ENCODE assay signal across 10 cellular contexts in the genomic region with DNA sequence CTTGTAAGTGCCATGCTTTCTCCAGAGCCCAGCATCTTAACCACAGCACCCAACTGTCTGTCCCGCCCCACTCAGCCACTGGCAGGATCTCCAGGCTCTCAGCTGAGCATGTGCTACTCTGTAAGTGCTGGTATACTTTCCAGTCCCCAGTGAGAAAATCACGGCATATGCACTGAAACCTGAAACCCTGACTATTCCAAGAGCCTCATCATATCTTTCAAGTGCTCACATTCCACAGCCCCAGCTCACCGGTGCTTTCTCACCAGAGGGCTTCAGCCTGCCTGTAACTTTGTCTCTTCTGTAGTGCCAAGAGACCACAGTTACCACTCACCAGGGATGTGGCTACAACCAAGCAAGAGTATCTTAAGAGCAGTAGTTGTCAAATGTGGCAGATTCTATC. TPM values are rescaled to one million over a fixed set of nuclear protein-coding genes. Genes with fewer than 3 reads are reported as not detected.
A peak's percentile ranks its signal among the peaks of the same experiment; 100 is the strongest.
DNase-seq lines count a peak whose midpoint lies in the region; ATAC-seq and TF ChIP-seq lines count a peak whose summit lies in the region.
"Had no signal": no experiment of that assay in that cellular context is flagged by ENCODE, and none has a peak within 500 bp of the region (broad histone marks: within the 10 kb centered on the region; RNA-seq: fewer than 3 reads in every experiment).

No MANE protein-coding gene starts in this region.

- H3K9me3 ChIP-seq in BLaER1 (no peaks in the 10 kb centered on the region), HUES48 (ENCODE audit: control insufficient read depth, insufficient read depth, low read length) (no peaks in the 10 kb centered on the region), mesenchymal stem cell (ENCODE audit: control insufficient read depth, low read length) (no peaks in the 10 kb centered on the region)

- H3K4me1 ChIP-seq in BLaER1 (peaks cover 28% of the 10 kb centered on the region), HUES48 (ENCODE audit: control insufficient read depth, insufficient read depth, low read length) (peaks cover 22% of the 10 kb centered on the region), mesenchymal stem cell (ENCODE audit: control insufficient read depth, insufficient read depth, low read depth, low read length) (peaks cover 7% of the 10 kb centered on the region)

- H3K4me2 ChIP-seq in BLaER1 (peak overlapping the region; percentile 57), mesenchymal stem cell (ENCODE audit: low read length, poor library complexity, severe bottlenecking) (no peak overlapping the region)

- no peak overlapping the region for H2BK12ac ChIP-seq in mesenchymal stem cell (ENCODE audit: low read length in 2 of 2)

- H3K9ac ChIP-seq in BLaER1 (no peak overlapping the region), HUES48 (ENCODE audit: low read depth, low read length) (no peak overlapping the region), mesenchymal stem cell (ENCODE audit: low read length) (peak overlapping the region; percentile 67)

- no peak for ATAC-seq in GM21529 (IDR thresholded peaks at IDR 0.05; ENCODE audit: unreplicated experiment)
- ATAC-seq: activated T-cell treated with anti-CD3 and anti-CD28 coated beads, Interleukin-2, amount 50 U/mL, for 72 hours; K562 had no signal

- H3K4ac ChIP-seq in mesenchymal stem cell (ENCODE audit: low read depth in 1 of 2, low read length in 2 of 2), result no peak overlapping the region

- WGBS in mesenchymal stem cell, result 7% methylated on average over 3 of the region's 3 CpGs

- H3K14ac ChIP-seq in mesenchymal stem cell (ENCODE audit: low read length in 2 of 2), result no peak overlapping the region

- no peak overlapping the region for H2AFZ ChIP-seq in mesenchymal stem cell (ENCODE audit: low read depth, low read length)

- no peak overlapping the region for H2BK15ac ChIP-seq in mesenchymal stem cell (ENCODE audit: low read depth, poor library complexity, severe bottlenecking)

- TF ChIP-seq CTCF in astrocyte of the cerebellum (IDR thresholded peaks at IDR 0.05; ENCODE audit: low read depth, low read length, missing control alignments), result no peak

- H3K4me3 ChIP-seq in BLaER1 (no peak overlapping the region), HUES48 (ENCODE audit: low read depth, low read length) (no peak overlapping the region), astrocyte of the cerebellum (ENCODE audit: low read depth, low read length) (no peak overlapping the region), mesenchymal stem cell (ENCODE audit: insufficient read depth in 1 of 2, low read depth in 1 of 2, low read length in 2 of 2) (peak overlapping the region in 1 of 2 experiments; percentile 17)
- H3K4me3 ChIP-seq: K562 had no signal

- H4K20me1 ChIP-seq in BLaER1, result no peaks in the 10 kb centered on the region

- no peak overlapping the region for H2BK5ac ChIP-seq in mesenchymal stem cell (ENCODE audit: low read depth, low read length, poor library complexity, severe bottlenecking)

- DNase-seq in astrocyte of the cerebellum (ENCODE audit: low read depth) (peak; percentile 96), mesenchymal stem cell (peak; percentile 98), NOMO-1 treated with dmso at 0.1 percent for 144 hours (lab: John Stamatoyannopoulos, UW; ENCODE audit: unreplicated experiment) (no peak)
- DNase-seq in stimulated activated CD4-positive, alpha-beta T cell treated with anti-CD3 and anti-CD28 coated beads, Interleukin-2, amount 100 ng/mL, for 24 hours, result no peak
- DNase-seq in activated effector memory CD4-positive, alpha-beta T cell treated with anti-CD3 and anti-CD28 coated beads, Interleukin-2, amount 50 U/mL, for 16 hours, result no peak
- DNase-seq: activated T-cell treated with anti-CD3 and anti-CD28 coated beads, Interleukin-2, amount 50 U/mL, for 72 hours had no signal

- H3K36me3 ChIP-seq in BLaER1 (no peaks in the 10 kb centered on the region), HUES48 (ENCODE audit: control insufficient read depth, insufficient read depth, low read length) (no peaks in the 10 kb centered on the region), mesenchymal stem cell (ENCODE audit: control insufficient read depth in 1 of 2, insufficient read depth in 2 of 2, low read depth in 1 of 2, low read length in 2 of 2) (no peaks in the 10 kb centered on the region)

- H3K27me3 ChIP-seq in BLaER1, result no peaks in the 10 kb centered on the region
- no peaks in the 10 kb centered on the region for H3K27me3 ChIP-seq in HUES48 (ENCODE audit: control insufficient read depth, insufficient read depth, low read length)
- no peaks in the 10 kb centered on the region for H3K27me3 ChIP-seq in mesenchymal stem cell (ENCODE audit: control insufficient read depth in 1 of 2, insufficient read depth in 1 of 2, low read length in 2 of 2)

- no peak overlapping the region for H2AK5ac ChIP-seq in mesenchymal stem cell (ENCODE audit: low read length, severe bottlenecking)

- H3K18ac ChIP-seq in mesenchymal stem cell (ENCODE audit: low read depth in 1 of 2, low read length in 2 of 2), result peak overlapping the region in 1 of 2 experiments; percentile 49

- no peak overlapping the region for H3K27ac ChIP-seq in BLaER1
- peak overlapping the region; percentile 69 for H3K27ac ChIP-seq in HUES48 (ENCODE audit: low read depth, low read length)
- H3K27ac ChIP-seq in mesenchymal stem cell (ENCODE audit: low read length, poor library complexity, severe bottlenecking), result peak overlapping the region; percentile 62

- in situ Hi-C loops in astrocyte of the cerebellum (cut with HindIII; ENCODE audit: low sequenced_read_pairs), result no loop called here

- H4K8ac ChIP-seq in mesenchymal stem cell (ENCODE audit: low read length), result no peak overlapping the region

- no peak overlapping the region for H2BK120ac ChIP-seq in mesenchymal stem cell (ENCODE audit: low read depth, low read length)

- no peak overlapping the region for H4K91ac ChIP-seq in mesenchymal stem cell (ENCODE audit: low read length)

- no peak overlapping the region for H3K23ac ChIP-seq in mesenchymal stem cell (ENCODE audit: low read length in 2 of 2)

- H3K79me1 ChIP-seq in mesenchymal stem cell (replicated peaks; ENCODE audit: low read length, poor library complexity, severe bottlenecking), result no peaks in the 10 kb centered on the region

RNA-seq across cellular contexts. Expression of a gene that starts 24.4 kb away (rescaled TPM):
- 79.7 TPM for polyA plus RNA-seq in mesenchymal stem cell (2013, experiment 1 of 2)
- polyA plus RNA-seq in mesenchymal stem cell (2013, experiment 2 of 2), result 80.3 TPM
- polyA plus RNA-seq: K562 had no signal

Comparison
In these comparisons a context has a peak if more than half of its experiments do, and no peak if none do; other contexts are left out.
1. DNase-seq: peak in astrocyte of the cerebellum (single experiment) and mesenchymal stem cell (single experiment); none in NOMO-1 treated with dmso at 0.1 percent for 144 hours (single experiment), stimulated activated CD4-positive, alpha-beta T cell treated with anti-CD3 and anti-CD28 coated beads, Interleukin-2, amount 100 ng/mL, for 24 hours (0 of 2) and activated effector memory CD4-positive, alpha-beta T cell treated with anti-CD3 and anti-CD28 coated beads, Interleukin-2, amount 50 U/mL, for 16 hours (single experiment).